Comparison of ENCODE assay signal across 8 cellular contexts in genomic region chr16:23597003-23597756, GRCh38. TPM values are rescaled to one million over a fixed set of nuclear protein-coding genes. Genes with fewer than 3 reads are reported as not detected.
DNase-seq lines count a peak whose midpoint lies in the region; ATAC-seq and TF ChIP-seq lines count a peak whose summit lies in the region.

No MANE protein-coding gene starts in this region.

- H3K27ac ChIP-seq in coronary artery, result no peak overlapping the region

- H3K4me3 ChIP-seq in epithelial cell of proximal tubule (ENCODE audit: low read depth, low read length) (no peak overlapping the region), coronary artery (no peak overlapping the region)

- DNase-seq in DMS53 treated with DMSO at 0.1 percent for 48 hours (lab: John Stamatoyannopoulos, UW; ENCODE audit: unreplicated experiment) (peak; percentile 15), HuH-7.5 (ENCODE audit: low spot score) (peak; percentile 16), SK-N-DZ (ENCODE audit: low spot score) (peak; percentile 38), epithelial cell of proximal tubule (ENCODE audit: low read depth) (no peak), posterior vena cava (ENCODE audit: low spot score) (peak; percentile 50), coronary artery (ENCODE audit: low spot score) (no peak), A172 (ENCODE audit: low spot score) (no peak)

- no peak for ATAC-seq in GM19023 (IDR thresholded peaks at IDR 0.05; ENCODE audit: unreplicated experiment)

- TF ChIP-seq CTCF in epithelial cell of proximal tubule (conservative IDR thresholded peaks at IDR 0.05; ENCODE audit: low read depth, low read length) (peak; percentile 16), coronary artery (IDR thresholded peaks at IDR 0.05) (no peak)

- intact Hi-C loops in posterior vena cava (cut with DNase I), result no loop called here

RNA-seq across cellular contexts. Expression of gene NDUFAB1, which starts 1.1 kb away (rescaled TPM):
- polyA plus RNA-seq in SK-N-DZ (2014; cell fraction: cytosol; rRNA removed), result 379 and 396 TPM in 2 replicates
- polyA plus RNA-seq in SK-N-DZ (2014; cell fraction: nucleus; rRNA removed), result 185 and 260 TPM in 2 replicates
- 98.7 and 137 TPM in 2 replicates for total RNA-seq in epithelial cell of proximal tubule
- 10 to 100 TPM; 56.1 to 61.0 TPM for total RNA-seq in posterior vena cava
- 254 and 325 TPM in 2 replicates for total RNA-seq in A172 (2014; rRNA removed; shearing (Covaris generic))

RNA-seq across cellular contexts. Expression of gene UBFD1, which starts 39.7 kb away (rescaled TPM):
- 113 and 132 TPM in 2 replicates for polyA plus RNA-seq in SK-N-DZ (2014; cell fraction: cytosol; rRNA removed)
- 99.1 and 107 TPM in 2 replicates for polyA plus RNA-seq in SK-N-DZ (2014; cell fraction: nucleus; rRNA removed)
- 90.1 and 125 TPM in 2 replicates for total RNA-seq in epithelial cell of proximal tubule
- total RNA-seq in posterior vena cava, result 10 to 100 TPM; 37.3 to 37.4 TPM
- total RNA-seq in A172 (2014; rRNA removed; shearing (Covaris generic)), result 153 and 157 TPM in 2 replicates

RNA-seq across cellular contexts. Expression of gene EARS2, which starts 40.0 kb away (rescaled TPM):
- 31.4 and 44.9 TPM in 2 replicates for polyA plus RNA-seq in SK-N-DZ (2014; cell fraction: cytosol; rRNA removed)
- 48.8 and 57.6 TPM in 2 replicates for polyA plus RNA-seq in SK-N-DZ (2014; cell fraction: nucleus; rRNA removed)
- total RNA-seq in epithelial cell of proximal tubule, result 39.7 and 41.6 TPM in 2 replicates
- 10 to 100 TPM in 1 of 2 donors, 1 to 10 TPM in 1; 9.9 to 11.1 TPM for total RNA-seq in posterior vena cava
- 30.8 and 33.1 TPM in 2 replicates for total RNA-seq in A172 (2014; rRNA removed; shearing (Covaris generic))

RNA-seq across cellular contexts. Expression of gene PALB2, which starts 43.9 kb away (rescaled TPM):
- 21.1 and 21.7 TPM in 2 replicates for polyA plus RNA-seq in SK-N-DZ (2014; cell fraction: cytosol; rRNA removed)
- polyA plus RNA-seq in SK-N-DZ (2014; cell fraction: nucleus; rRNA removed), result 10.9 and 24.9 TPM in 2 replicates
- total RNA-seq in epithelial cell of proximal tubule (8.5 and 13.4 TPM in 2 replicates), posterior vena cava (10 to 100 TPM in 1 of 2 donors, 1 to 10 TPM in 1; 7.7 to 10.2 TPM)
- total RNA-seq in A172 (2014; rRNA removed; shearing (Covaris generic)), result 15.0 and 20.1 TPM in 2 replicates

RNA-seq across cellular contexts. Expression of gene DCTN5, which starts 44.1 kb away (rescaled TPM):
- polyA plus RNA-seq in SK-N-DZ (2014; cell fraction: cytosol; rRNA removed), result 70.4 and 72.8 TPM in 2 replicates
- 54.3 and 66.1 TPM in 2 replicates for polyA plus RNA-seq in SK-N-DZ (2014; cell fraction: nucleus; rRNA removed)
- total RNA-seq in epithelial cell of proximal tubule (32.6 and 36.8 TPM in 2 replicates), posterior vena cava (10 to 100 TPM; 46.7 to 48.2 TPM)
- total RNA-seq in A172 (2014; rRNA removed; shearing (Covaris generic)), result 51.3 and 82.6 TPM in 2 replicates

Comparison
In these comparisons a context has a peak if more than half of its experiments do, and no peak if none do; other contexts are left out.
1. DNase-seq: peak in DMS53 treated with DMSO at 0.1 percent for 48 hours (single experiment), HuH-7.5 (single experiment), SK-N-DZ (single experiment) and posterior vena cava (single experiment); none in epithelial cell of proximal tubule (single experiment), coronary artery (single experiment) and A172 (single experiment).